8 cellular contexts compared by ENCODE assay signal in the genomic region with DNA sequence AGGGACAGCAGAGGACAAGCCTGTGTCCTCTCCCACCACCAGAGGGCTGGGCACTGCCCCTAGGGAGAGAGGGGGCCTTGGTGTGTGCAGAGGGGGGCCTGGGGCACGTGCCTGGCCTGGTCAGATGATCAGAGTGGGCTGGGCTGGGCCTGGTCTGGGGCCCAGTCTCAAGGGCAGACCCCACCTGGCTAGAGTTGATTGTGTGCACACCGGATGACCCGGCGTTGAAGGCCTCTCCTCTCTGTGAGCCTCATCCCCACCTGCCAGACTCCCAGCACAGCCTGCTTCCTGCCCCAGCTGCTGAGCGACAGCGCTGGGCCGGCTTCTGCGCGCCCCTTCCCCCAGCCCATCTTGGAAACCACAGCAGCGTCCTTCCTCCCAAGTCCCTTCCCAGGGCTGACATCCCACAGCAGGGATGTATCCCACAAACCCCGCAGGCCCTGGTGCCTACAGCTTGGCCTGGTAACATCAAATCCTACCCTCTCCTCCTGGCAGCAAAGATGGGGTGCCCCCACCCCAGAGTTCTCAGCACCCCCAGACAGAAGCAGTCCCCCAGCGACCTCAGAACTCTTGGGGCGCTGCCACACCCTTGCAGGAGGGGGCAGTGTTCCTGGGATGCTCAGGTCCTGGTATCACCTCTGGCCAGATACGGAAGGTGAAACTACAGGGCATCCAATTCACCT. TPM values are rescaled to one million over a fixed set of nuclear protein-coding genes. Genes with fewer than 3 reads are reported as not detected.
DNase-seq lines count a peak whose midpoint lies in the region; ATAC-seq, FAIRE-seq and TF ChIP-seq lines count a peak whose summit lies in the region.

No MANE protein-coding gene starts in this region.

- peak overlapping the region; percentile 40 for H3K4me3 Mint-ChIP-seq in astrocyte (ENCODE audit: unreplicated experiment)

- H3K9ac ChIP-seq in astrocyte (ENCODE audit: low read length): no peak overlapping the region
- peak overlapping the region; percentile 32 for H3K9ac ChIP-seq in mesendoderm (ENCODE audit: low read length)

- peak overlapping the region; percentile 56 for H3K56ac ChIP-seq in mesendoderm (ENCODE audit: low read length)

- DNase-seq in heart left ventricle: no peak
- no peak for DNase-seq in Right ventricle myocardium inferior (ENCODE audit: missing footprints)
- no peak for DNase-seq in astrocyte (ENCODE audit: low read depth)
- peak; percentile 59 for DNase-seq in mesendoderm
- no peak for DNase-seq in uterus
- no peak for DNase-seq in NCI-H1436 (lab: John Stamatoyannopoulos, UW)
- DNase-seq in RPMI8226: no peak
- DNase-seq in lower leg skin (ENCODE audit: low spot score in 2 of 2): no peak

- H3K4ac ChIP-seq in mesendoderm (ENCODE audit: low read depth, low read length): no peak overlapping the region

- no peak overlapping the region for H4K5ac ChIP-seq in mesendoderm (ENCODE audit: low read length)

- no peak overlapping the region for H2BK15ac ChIP-seq in mesendoderm (replicated peaks; ENCODE audit: low read depth)

- H2AK5ac ChIP-seq in mesendoderm (ENCODE audit: low read length): no peak overlapping the region

- ATAC-seq in heart left ventricle (peak in 1 of 4 donors; percentile 8), Right ventricle myocardium inferior (no peak)

- TF ChIP-seq POLR2A in heart left ventricle (IDR thresholded peaks at IDR 0.05): no peak
- no peak for TF ChIP-seq POLR2A in uterus (IDR thresholded peaks at IDR 0.05)
- no peak for TF ChIP-seq POLR2A in lower leg skin (IDR thresholded peaks at IDR 0.05)

- no peak overlapping the region for H4K8ac ChIP-seq in mesendoderm (ENCODE audit: low read depth, low read length)

- WGBS in heart left ventricle, 4 donors: 31 to 44% (median 40%) methylated on average over 8 to 14 of the region's 14 CpGs
- no CpG with 5 or more reads among the region's 14 CpGs for WGBS in mesendoderm (ENCODE audit: extremely low coverage, insufficient coverage, low lambda C conversion rate)
- WGBS in lower leg skin, 2 donors: 38 to 44% methylated on average over 13 to 14 of the region's 14 CpGs

- peaks cover 4% of the 10 kb centered on the region for H3K36me3 Mint-ChIP-seq in astrocyte (ENCODE audit: low read depth, unreplicated experiment)

- peaks cover 26 to 89% (median 69%) of the 10 kb centered on the region in 12 donors for H3K4me1 ChIP-seq in heart left ventricle
- peaks cover 27% of the 10 kb centered on the region for H3K4me1 ChIP-seq in astrocyte (ENCODE audit: insufficient read depth, low read length)
- peaks cover 3% of the 10 kb centered on the region for H3K4me1 ChIP-seq in mesendoderm (ENCODE audit: control insufficient read depth, low read depth, low read length)
- H3K4me1 ChIP-seq in uterus: peaks cover 38 to 79% of the 10 kb centered on the region in 2 donors

- H3K4me1 Mint-ChIP-seq in astrocyte (ENCODE audit: low read depth, unreplicated experiment): peaks cover 21% of the 10 kb centered on the region

- H3K79me2 ChIP-seq in astrocyte (ENCODE audit: insufficient read depth, low read length) (peaks cover 99% of the 10 kb centered on the region), mesendoderm (ENCODE audit: control insufficient read depth, insufficient read depth, low read length) (peaks cover 69% of the 10 kb centered on the region)

- H3K4me2 ChIP-seq in astrocyte (ENCODE audit: low read length): peak overlapping the region; percentile 6
- H3K4me2 ChIP-seq in mesendoderm (ENCODE audit: low read length): no peak overlapping the region

- H2AFZ ChIP-seq in astrocyte (ENCODE audit: low read depth, low read length): no peak overlapping the region

- peak overlapping the region in 11 of 12 donors; percentile 18 to 90 (median 55) for H3K27ac ChIP-seq in heart left ventricle
- no peak overlapping the region for H3K27ac ChIP-seq in astrocyte (ENCODE audit: low read depth, low read length)
- peak overlapping the region; percentile 12 for H3K27ac ChIP-seq in mesendoderm (ENCODE audit: low read depth, low read length)
- peak overlapping the region; percentile 84 to 91 for H3K27ac ChIP-seq in uterus

- H3K18ac ChIP-seq in mesendoderm (ENCODE audit: low read length): no peak overlapping the region

- peak overlapping the region; percentile 89 for H3K27ac Mint-ChIP-seq in astrocyte (ENCODE audit: unreplicated experiment)

- H3K9me3 ChIP-seq in heart left ventricle (no peaks in the 10 kb centered on the region), astrocyte (ENCODE audit: insufficient read depth, low read depth, low read length) (no peaks in the 10 kb centered on the region), uterus (no peaks in the 10 kb centered on the region)

- H3K27me3 ChIP-seq in heart left ventricle (no peaks in the 10 kb centered on the region), astrocyte (ENCODE audit: insufficient read depth, low read length) (no peaks in the 10 kb centered on the region), mesendoderm (ENCODE audit: insufficient read depth, low read length, poor library complexity) (no peaks in the 10 kb centered on the region), uterus (no peaks in the 10 kb centered on the region)

- H3K23ac ChIP-seq in mesendoderm (ENCODE audit: low read length): no peak overlapping the region

- H3K4me3 ChIP-seq in heart left ventricle (no peak overlapping the region), astrocyte (ENCODE audit: insufficient read depth, low read depth, low read length) (no peak overlapping the region), mesendoderm (ENCODE audit: low read length) (no peak overlapping the region), uterus (no peak overlapping the region), lower leg skin (ENCODE audit: low read depth, poor library complexity, severe bottlenecking) (no peak overlapping the region)

- H2BK120ac ChIP-seq in mesendoderm (ENCODE audit: low read depth, low read length): no peak overlapping the region

- H3K27me3 Mint-ChIP-seq in astrocyte (ENCODE audit: low read depth, unreplicated experiment): no peaks in the 10 kb centered on the region

- peaks cover 0 to 84% (median 45%) of the 10 kb centered on the region in 9 donors for H3K36me3 ChIP-seq in heart left ventricle
- H3K36me3 ChIP-seq in astrocyte (ENCODE audit: insufficient read depth, low read length): no peaks in the 10 kb centered on the region
- no peaks in the 10 kb centered on the region for H3K36me3 ChIP-seq in mesendoderm (ENCODE audit: control insufficient read depth, insufficient read depth, low read length)
- no peaks in the 10 kb centered on the region for H3K36me3 ChIP-seq in uterus

- intact Hi-C loops in heart left ventricle (cut with DNase I) (no loop called here), Right ventricle myocardium inferior (cut with DNase I) (no loop called here), uterus (cut with DNase I; ENCODE audit: low total_unique reads) (no loop called here), lower leg skin (cut with DNase I; ENCODE audit: low total_unique reads) (no loop called here)

- H3K9me3 Mint-ChIP-seq in astrocyte (ENCODE audit: unreplicated experiment): no peaks in the 10 kb centered on the region

- FAIRE-seq in astrocyte (lab: Jason Lieb, UNC): no peak

- H2BK5ac ChIP-seq in mesendoderm (ENCODE audit: low read length): no peak overlapping the region

- peaks cover 28% of the 10 kb centered on the region for H3K79me1 ChIP-seq in mesendoderm (ENCODE audit: low read length)

- peak in 1 of 12 donors; percentile 7 for TF ChIP-seq CTCF in heart left ventricle (IDR thresholded peaks at IDR 0.05)
- no peak for TF ChIP-seq CTCF in astrocyte (IDR thresholded peaks at IDR 0.05; ENCODE audit: insufficient read depth, low read depth, low read length)
- TF ChIP-seq CTCF in uterus (IDR thresholded peaks at IDR 0.05): peak in 1 of 4 experiments; percentile 14
- no peak for TF ChIP-seq CTCF in lower leg skin (IDR thresholded peaks at IDR 0.05)

- H4K20me1 ChIP-seq in astrocyte (ENCODE audit: insufficient read depth, low read length): peaks cover 92% of the 10 kb centered on the region

RNA-seq across cellular contexts. Expression of a gene that starts 11.1 kb away (rescaled TPM):
- total RNA-seq in heart left ventricle (10 to 100 TPM; 23.4 to 45.2 (median 37.2) TPM), Right ventricle myocardium inferior (31.4 TPM), astrocyte (60.9 and 70.0 TPM in 2 replicates), uterus (10 to 100 TPM; 11.0 to 66.5 (median 26.2) TPM), lower leg skin (10 to 100 TPM; 45.6 to 58.7 (median 55.8) TPM)
- 10 to 100 TPM; 34.6 to 75.9 TPM for polyA plus RNA-seq in heart left ventricle
- polyA plus RNA-seq in mesendoderm (2013, experiment 1 of 2): 66.6 TPM
- polyA plus RNA-seq in mesendoderm (2013, experiment 2 of 2): 66.0 TPM

RNA-seq across cellular contexts. Expression of a gene that starts 12.4 kb away (rescaled TPM):
- 100 to 1,000 TPM; 277 to 994 (median 568) TPM for total RNA-seq in heart left ventricle
- polyA plus RNA-seq in heart left ventricle: 100 to 1,000 TPM; 442 to 518 TPM
- total RNA-seq in Right ventricle myocardium inferior: 531 TPM
- total RNA-seq in astrocyte: 625 and 648 TPM in 2 replicates
- 187 TPM for polyA plus RNA-seq in mesendoderm (2013, experiment 1 of 2)
- polyA plus RNA-seq in mesendoderm (2013, experiment 2 of 2): 191 TPM
- 100 to 1,000 TPM; 394 to 852 (median 626) TPM for total RNA-seq in uterus
- 100 to 1,000 TPM; 189 to 337 (median 250) TPM for total RNA-seq in lower leg skin

RNA-seq across cellular contexts. Expression of a gene that starts 54.8 kb away (rescaled TPM):
- not detected for total RNA-seq in heart left ventricle
- not detected for polyA plus RNA-seq in heart left ventricle
- not detected for total RNA-seq in Right ventricle myocardium inferior
- total RNA-seq in astrocyte: not detected in 2 replicates
- polyA plus RNA-seq in mesendoderm (2013, experiment 1 of 2): 0.01 TPM
- not detected for polyA plus RNA-seq in mesendoderm (2013, experiment 2 of 2)
- under 1 TPM in 1 of 4 donors, not detected in 3; 0.21 TPM for total RNA-seq in uterus
- not detected for total RNA-seq in lower leg skin

RNA-seq across cellular contexts. Expression of a gene that starts 55.3 kb away (rescaled TPM):
- total RNA-seq in heart left ventricle (10 to 100 TPM; 18.6 to 42.4 (median 38.4) TPM), Right ventricle myocardium inferior (40.0 TPM), astrocyte (0.31 TPM in 1 of 2 replicates, not detected in the other), uterus (10 to 100 TPM in 1 of 4 donors, 1 to 10 TPM in 3; 2.6 to 10.4 (median 5.4) TPM), lower leg skin (1 to 10 TPM in 3 of 4 donors, under 1 TPM in 1; 0.81 to 2.2 (median 1.6) TPM)
- polyA plus RNA-seq in heart left ventricle: 10 to 100 TPM; 24.7 to 31.4 TPM
- polyA plus RNA-seq in mesendoderm (2013, experiment 1 of 2): 0.28 TPM
- 0.46 TPM for polyA plus RNA-seq in mesendoderm (2013, experiment 2 of 2)
